ENCODE assay signal across 34 cellular contexts in the genomic region with DNA sequence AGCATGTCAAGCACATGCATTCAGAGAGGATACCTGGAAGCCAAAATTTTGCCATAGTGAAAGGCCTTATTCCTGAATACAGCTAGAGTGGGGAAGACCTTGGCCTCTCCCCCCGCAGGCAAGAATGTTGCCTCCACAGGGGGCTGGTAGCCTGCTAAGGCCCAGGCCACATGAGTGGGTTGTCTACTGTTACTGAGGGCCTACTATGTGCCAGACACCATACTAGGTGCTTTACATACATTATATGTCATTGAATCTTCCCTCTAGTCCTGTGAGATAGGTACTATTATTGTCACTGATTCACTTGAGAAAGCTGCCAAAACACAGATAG. TPM values are rescaled to one million over a fixed set of nuclear protein-coding genes. Genes with fewer than 3 reads are reported as not detected.
A peak's percentile ranks its signal among the peaks of the same experiment; 100 is the strongest.
DNase-seq lines count a peak whose midpoint lies in the region; ATAC-seq and TF ChIP-seq lines count a peak whose summit lies in the region.
"Had no signal": no experiment of that assay in that cellular context is flagged by ENCODE, and none has a peak within 500 bp of the region (broad histone marks: within the 10 kb centered on the region; RNA-seq: fewer than 3 reads in every experiment).

No MANE protein-coding gene starts in this region.

- no peak for DNase-seq in activated naive CD4-positive, alpha-beta T cell treated with anti-CD3 and anti-CD28 coated beads, Interleukin-2, amount 50 U/mL, for 16 hours
- DNase-seq in CD8-positive, alpha-beta memory T cell: no peak
- no peak for DNase-seq in central memory CD8-positive, alpha-beta T cell (ENCODE audit: low spot score in 2 of 2)
- DNase-seq in sciatic nerve (ENCODE audit: low spot score) (peak; percentile 18), HEK293T (ENCODE audit: extremely low spot score) (no peak)
- DNase-seq: ACHN; activated CD4-positive, alpha-beta T cell treated with anti-CD3 and anti-CD28 coated beads for 4 hours; BE2C; Calu3; DMS79; left cardiac atrium; MM.1S; mucosa of descending colon; NCI-H1417 treated with DMSO at 0.1 percent for 48 hours; NCI-H2081; NCI-H2227 treated with DMSO at 0.1 percent for 48 hours; NCI-H526 treated with DMSO at 0.1 percent for 48 hours; NK-92 treated with Interleukin-12 subunit alpha and Interleukin-12 subunit beta, amount 100 ng/mL, for 24 hours; PC-9; stimulated activated naive B cell treated with anti-CD40 and anti-IgM and Interleukin-4, amounts not matched to agents 10 μg/mL and 1 μg/mL and 100 μg/mL, for 72 hours had no signal

- no peaks in the 10 kb centered on the region for H3K36me3 ChIP-seq in CD8-positive, alpha-beta memory T cell (ENCODE audit: insufficient read depth, low read length)
- H3K36me3 ChIP-seq: BE2C, ovary, upper lobe of left lung had no signal

- CTCF ChIA-PET in CD8-positive, alpha-beta memory T cell (lab: Charles Lee): interaction anchor here (1.2 kb wide), 1 partner anchor 64 kb away, joined by 4 read pairs; no protein-coding TSS in a partner anchor
- CTCF ChIA-PET in HEK293T (lab: Yijun Ruan, JAX): no interaction called here

- intact Hi-C loops in sciatic nerve (cut with DNase I): no loop called here

- H3K9me3 ChIP-seq in CD8-positive, alpha-beta memory T cell (ENCODE audit: low read length): no peaks in the 10 kb centered on the region
- H3K9me3 ChIP-seq: BE2C, mucosa of descending colon, ovary, upper lobe of left lung had no signal

- H3K27ac Mint-ChIP-seq in activated naive CD4-positive, alpha-beta T cell treated with anti-CD3 and anti-CD28 coated beads, Interleukin-2, amount 50 U/mL, for 24 hours: no peak overlapping the region
- H3K27ac Mint-ChIP-seq in CD8-positive, alpha-beta memory T cell: peak overlapping the region in 4 of 8 donors; percentile 11 to 61 (median 52)
- H3K27ac Mint-ChIP-seq in central memory CD8-positive, alpha-beta T cell (ENCODE audit: low read depth): peak overlapping the region; percentile 59
- H3K27ac Mint-ChIP-seq: activated naive CD8-positive, alpha-beta T cell; stimulated activated naive B cell treated with anti-CD40 and anti-IgM and Interleukin-4, amounts not matched to agents 10 μg/mL and 1 μg/mL and 100 μg/mL, for 72 hours had no signal

- H3K4me3 Mint-ChIP-seq in activated naive CD4-positive, alpha-beta T cell treated with anti-CD3 and anti-CD28 coated beads, Interleukin-2, amount 50 U/mL, for 24 hours: peak overlapping the region; percentile 50
- peak overlapping the region in 6 of 7 donors; percentile 45 to 89 (median 79) for H3K4me3 Mint-ChIP-seq in CD8-positive, alpha-beta memory T cell
- H3K4me3 Mint-ChIP-seq in central memory CD8-positive, alpha-beta T cell: peak overlapping the region; percentile 77
- H3K4me3 Mint-ChIP-seq: activated T-helper 1 cell treated with anti-CD3 and anti-CD28 coated beads, Interleukin-12 subunit alpha, Interleukin-12 subunit beta, Interleukin-2, Interleukin-4 antibody, amounts not matched to agents 30 ng/mL and 10 ng/mL and 1 ng/mL, durations not matched to agents 14 hours and 24 hours and 36 hours; neural crest cell had no signal

- H3K36me3 Mint-ChIP-seq in activated naive CD4-positive, alpha-beta T cell treated with anti-CD3 and anti-CD28 coated beads, Interleukin-2, amount 50 U/mL, for 24 hours: no peaks in the 10 kb centered on the region
- H3K36me3 Mint-ChIP-seq in CD8-positive, alpha-beta memory T cell: no peaks in the 10 kb centered on the region
- H3K36me3 Mint-ChIP-seq in central memory CD8-positive, alpha-beta T cell (ENCODE audit: insufficient read depth): peaks cover 2% of the 10 kb centered on the region
- H3K36me3 Mint-ChIP-seq: activated naive CD8-positive, alpha-beta T cell; stimulated activated naive B cell treated with anti-CD40 and anti-IgM and Interleukin-4, amounts not matched to agents 10 μg/mL and 1 μg/mL and 100 μg/mL, for 72 hours had no signal

- H3K4me1 Mint-ChIP-seq in activated naive CD4-positive, alpha-beta T cell treated with anti-CD3 and anti-CD28 coated beads, Interleukin-2, amount 50 U/mL, for 24 hours: peaks cover 39% of the 10 kb centered on the region
- H3K4me1 Mint-ChIP-seq in CD8-positive, alpha-beta memory T cell: peaks cover 40 to 58% (median 49%) of the 10 kb centered on the region in 3 donors
- H3K4me1 Mint-ChIP-seq in central memory CD8-positive, alpha-beta T cell: peaks cover 46% of the 10 kb centered on the region
- H3K4me1 Mint-ChIP-seq: neural crest cell had no signal

- H3K4me3 ChIP-seq in CD8-positive, alpha-beta memory T cell (ENCODE audit: low read length): peak overlapping the region; percentile 52
- H3K4me3 ChIP-seq: mucosa of descending colon, ovary, PC-9, SK-N-MC, upper lobe of left lung had no signal

- no peaks in the 10 kb centered on the region for H3K9me3 Mint-ChIP-seq in activated naive CD4-positive, alpha-beta T cell treated with anti-CD3 and anti-CD28 coated beads, Interleukin-2, amount 50 U/mL, for 24 hours
- H3K9me3 Mint-ChIP-seq in CD8-positive, alpha-beta memory T cell: no peaks in the 10 kb centered on the region
- H3K9me3 Mint-ChIP-seq in central memory CD8-positive, alpha-beta T cell: no peaks in the 10 kb centered on the region
- H3K9me3 Mint-ChIP-seq: activated T-helper 1 cell treated with anti-CD3 and anti-CD28 coated beads, Interleukin-12 subunit alpha, Interleukin-12 subunit beta, Interleukin-2, Interleukin-4 antibody, amounts not matched to agents 30 ng/mL and 10 ng/mL and 1 ng/mL, durations not matched to agents 14 hours and 24 hours and 36 hours; neural crest cell; stimulated activated naive B cell treated with anti-CD40 and anti-IgM and Interleukin-4, amounts not matched to agents 10 μg/mL and 1 μg/mL and 100 μg/mL, for 72 hours had no signal

- no peaks in the 10 kb centered on the region for H3K27me3 Mint-ChIP-seq in activated naive CD4-positive, alpha-beta T cell treated with anti-CD3 and anti-CD28 coated beads, Interleukin-2, amount 50 U/mL, for 24 hours
- no peaks in the 10 kb centered on the region for H3K27me3 Mint-ChIP-seq in CD8-positive, alpha-beta memory T cell
- H3K27me3 Mint-ChIP-seq in central memory CD8-positive, alpha-beta T cell: no peaks in the 10 kb centered on the region
- H3K27me3 Mint-ChIP-seq: activated naive CD8-positive, alpha-beta T cell; stimulated activated naive B cell treated with anti-CD40 and anti-IgM and Interleukin-4, amounts not matched to agents 10 μg/mL and 1 μg/mL and 100 μg/mL, for 72 hours had no signal

- H3K27me3 ChIP-seq in CD8-positive, alpha-beta memory T cell (ENCODE audit: insufficient read depth, low read length, poor library complexity, severe bottlenecking): no peaks in the 10 kb centered on the region
- H3K27me3 ChIP-seq: BE2C, ovary, upper lobe of left lung had no signal

- no peak overlapping the region for H3K27ac ChIP-seq in CD8-positive, alpha-beta memory T cell (ENCODE audit: low read depth, low read length)
- H3K27ac ChIP-seq: KMS-11, ovary, PC-9, SK-N-MC, upper lobe of left lung had no signal

- peaks cover 30% of the 10 kb centered on the region for H3K4me1 ChIP-seq in CD8-positive, alpha-beta memory T cell (ENCODE audit: insufficient read depth, low read length)
- H3K4me1 ChIP-seq: BE2C, upper lobe of left lung had no signal

- no peak for ATAC-seq in central memory CD8-positive, alpha-beta T cell (replicated peaks; ENCODE audit: extremely low read depth, poor library complexity, severe bottlenecking)
- ATAC-seq in sciatic nerve (no peak), GM18909 (IDR thresholded peaks at IDR 0.05; ENCODE audit: poor library complexity, unreplicated experiment) (no peak), HG03571 (IDR thresholded peaks at IDR 0.05; ENCODE audit: unreplicated experiment) (no peak)
- ATAC-seq: mucosa of descending colon had no signal

- POLR2A ChIA-PET in CD8-positive, alpha-beta memory T cell (lab: Charles Lee): no interaction called here
- POLR2A ChIA-PET in HEK293T (lab: Yijun Ruan, JAX): interaction anchor here (1.4 kb wide), 1 partner anchor 10 kb away, joined by 3 read pairs; no protein-coding TSS in a partner anchor

TF ChIP-seq in HEK293T, 16 proteins besides CTCF, POLR2A, EP300 and RAD21:
- TF ChIP-seq TARDBP (IDR thresholded peaks at IDR 0.05): no peak
- no peak for TF ChIP-seq NFRKB (IDR thresholded peaks at IDR 0.05)
- TF ChIP-seq SP1 (IDR thresholded peaks at IDR 0.05): no peak
- no peak for TF ChIP-seq CTBP1 (IDR thresholded peaks at IDR 0.05; ENCODE audit: borderline replicate concordance)
- no peak for TF ChIP-seq BHLHE40 (IDR thresholded peaks at IDR 0.05; ENCODE audit: borderline replicate concordance)
- no peak for TF ChIP-seq ARNT (IDR thresholded peaks at IDR 0.05)
- no peak for TF ChIP-seq FOXA1 (IDR thresholded peaks at IDR 0.05)
- TF ChIP-seq LEF1 (IDR thresholded peaks at IDR 0.05; ENCODE audit: borderline replicate concordance): no peak
- TF ChIP-seq SUZ12 (IDR thresholded peaks at IDR 0.05): no peak
- no peak for TF ChIP-seq FOXK2 (IDR thresholded peaks at IDR 0.05)
- TF ChIP-seq ZNF384 (IDR thresholded peaks at IDR 0.05): no peak
TF ChIP-seq in HEK293T: peak in this region for 0.

RNA-seq across cellular contexts. Expression of a gene that starts 0.6 kb away (rescaled TPM):
- under 1 TPM; 0.20 to 0.37 TPM for total RNA-seq in CD8-positive, alpha-beta memory T cell
- 13.6 TPM for polyA plus RNA-seq in CD8-positive, alpha-beta memory T cell
- total RNA-seq in sciatic nerve: 91.7 TPM
- total RNA-seq: activated T-helper 1 cell treated with anti-CD3 and anti-CD28 coated beads, Interleukin-12 subunit alpha, Interleukin-12 subunit beta, Interleukin-2, Interleukin-4 antibody, amounts not matched to agents 30 ng/mL and 10 ng/mL and 1 ng/mL, durations not matched to agents 14 hours and 24 hours and 36 hours; bronchial epithelial cell; epithelial cell of proximal tubule; lung microvascular endothelial cell; neural crest cell had no signal

RNA-seq across cellular contexts. Expression of a gene that starts 32.1 kb away (rescaled TPM):
- total RNA-seq in CD8-positive, alpha-beta memory T cell: 100 to 1,000 TPM; 116 to 126 TPM
- 81.1 TPM for polyA plus RNA-seq in CD8-positive, alpha-beta memory T cell
- 154 TPM for total RNA-seq in sciatic nerve

RNA-seq across cellular contexts. Expression of a gene that starts 51.6 kb away (rescaled TPM):
- 1 to 10 TPM; 1.2 to 1.3 TPM for total RNA-seq in CD8-positive, alpha-beta memory T cell
- 0.53 TPM for polyA plus RNA-seq in CD8-positive, alpha-beta memory T cell
- total RNA-seq in sciatic nerve: 19.7 TPM
- total RNA-seq: epithelial cell of proximal tubule, glomerular endothelial cell, lung microvascular endothelial cell, neural crest cell had no signal

Comparison
In these comparisons a context has a peak if more than half of its experiments do, and no peak if none do; other contexts are left out.
1. RNA of a gene that starts 0.6 kb away (total RNA-seq): 91.7 TPM in sciatic nerve (single experiment); 0.20 to 0.37 TPM in CD8-positive, alpha-beta memory T cell; every median in the first group is over 10 times any median in the second.
2. Peak in every context shown above with its lines, with median percentiles within 50 percentile points of each other: H3K4me3 Mint-ChIP-seq.